ENCODE assay signal across 30 cellular contexts in genomic region chr17:15915996-15916395, GRCh38. TPM values are rescaled to one million over a fixed set of nuclear protein-coding genes. Genes with fewer than 3 reads are reported as not detected.
"Had no signal": no experiment of that assay in that cellular context is flagged by ENCODE, and none has a peak within 500 bp of the region (broad histone marks: within the 10 kb centered on the region; RNA-seq: fewer than 3 reads in every experiment).

No MANE protein-coding gene starts in this region.

- H3K4me3 Mint-ChIP-seq: activated CD8-positive, alpha-beta T cell treated with anti-CD3 and anti-CD28 coated beads for 36 hours; activated naive CD4-positive, alpha-beta T cell treated with anti-CD3 and anti-CD28 coated beads for 36 hours; activated naive CD8-positive, alpha-beta T cell treated with anti-CD3 and anti-CD28 coated beads for 36 hours; naive thymus-derived CD8-positive, alpha-beta T cell; T-helper 17 cell had no signal

- H3K79me2 ChIP-seq: hepatocyte had no signal

- H3K27ac ChIP-seq: adrenal gland, body of pancreas, cardiac muscle cell, colonic mucosa, dorsolateral prefrontal cortex, hepatocyte, skin epidermis, testis, transverse colon, WERI-Rb-1 had no signal

- H2AFZ ChIP-seq: hepatocyte had no signal

- H3K27me3 ChIP-seq: body of pancreas, cardiac muscle cell, hepatocyte, testis had no signal

- FAIRE-seq: frontal cortex had no signal

- H3K36me3 ChIP-seq: adrenal gland, cardiac muscle cell, colonic mucosa, transverse colon, WERI-Rb-1 had no signal

- H3K4me3 ChIP-seq: adrenal gland, body of pancreas, cardiac muscle cell, colonic mucosa, dorsolateral prefrontal cortex, hepatocyte, skin epidermis, testis, transverse colon had no signal

- ATAC-seq: activated CD8-positive, alpha-beta T cell treated with anti-CD3 and anti-CD28 coated beads for 36 hours; body of pancreas; naive thymus-derived CD8-positive, alpha-beta T cell; sciatic nerve; stimulated activated naive CD8-positive, alpha-beta T cell treated with anti-CD3 and anti-CD28 coated beads, Interleukin-15, Interleukin-2, amounts not matched to agents 100 U/mL and 50 U/mL, for 24 hours; T-helper 17 cell had no signal

- DNase-seq: activated CD4-positive, alpha-beta T cell treated with anti-CD3 and anti-CD28 coated beads for 1 hour; activated CD4-positive, alpha-beta T cell treated with anti-CD3 and anti-CD28 coated beads, Interleukin-2, amount 50 U/mL, for 1 hour; activated CD8-positive, alpha-beta T cell treated with anti-CD3 and anti-CD28 coated beads for 36 hours; activated effector memory CD4-positive, alpha-beta T cell treated with anti-CD3 and anti-CD28 coated beads, Interleukin-2, amount 50 U/mL, for 16 hours; activated naive CD4-positive, alpha-beta T cell treated with anti-CD3 and anti-CD28 coated beads for 36 hours; activated naive CD8-positive, alpha-beta T cell treated with anti-CD3 and anti-CD28 coated beads for 36 hours; activated T-cell treated with anti-CD3 and anti-CD28 coated beads for 4 hours; adrenal gland; aorta; body of pancreas; cerebellar nuclear complex; colonic mucosa; dorsolateral prefrontal cortex; effector memory CD4-positive, alpha-beta T cell; glutamatergic neuron; immature natural killer cell; naive thymus-derived CD8-positive, alpha-beta T cell; stimulated activated CD4-positive, alpha-beta T cell treated with anti-CD3 and anti-CD28 coated beads, Interleukin-12 subunit alpha, Interleukin-12 subunit beta, amount 100 ng/mL, for 4 hours; stimulated activated CD4-positive, alpha-beta T cell treated with anti-CD3 and anti-CD28 coated beads, Interleukin-4, amount 100 ng/mL, for 1 hour; stimulated activated naive CD8-positive, alpha-beta T cell treated with anti-CD3 and anti-CD28 coated beads, Interleukin-15, Interleukin-2, amounts not matched to agents 100 U/mL and 50 U/mL, for 24 hours; T-helper 17 cell; T1000; testis; transverse colon; WERI-Rb-1 had no signal

- H3K4me2 ChIP-seq: hepatocyte had no signal

- H3K36me3 Mint-ChIP-seq: activated naive CD8-positive, alpha-beta T cell treated with anti-CD3 and anti-CD28 coated beads for 36 hours; naive thymus-derived CD8-positive, alpha-beta T cell had no signal

- H3K9me3 Mint-ChIP-seq: activated CD8-positive, alpha-beta T cell treated with anti-CD3 and anti-CD28 coated beads for 36 hours; activated naive CD4-positive, alpha-beta T cell treated with anti-CD3 and anti-CD28 coated beads for 36 hours; activated naive CD8-positive, alpha-beta T cell treated with anti-CD3 and anti-CD28 coated beads for 36 hours; immature natural killer cell; naive thymus-derived CD8-positive, alpha-beta T cell had no signal

- H3K4me1 ChIP-seq: colonic mucosa, testis had no signal

- H3K4me1 Mint-ChIP-seq: activated naive CD8-positive, alpha-beta T cell treated with anti-CD3 and anti-CD28 coated beads for 36 hours had no signal

- H3K27ac Mint-ChIP-seq: activated CD8-positive, alpha-beta T cell treated with anti-CD3 and anti-CD28 coated beads for 36 hours; activated naive CD4-positive, alpha-beta T cell treated with anti-CD3 and anti-CD28 coated beads for 36 hours; activated naive CD8-positive, alpha-beta T cell treated with anti-CD3 and anti-CD28 coated beads for 36 hours; naive thymus-derived CD8-positive, alpha-beta T cell; T-helper 17 cell had no signal

- H3K9me3 ChIP-seq: adrenal gland, body of pancreas, colonic mucosa, testis, transverse colon had no signal

RNA-seq across cellular contexts. Expression of gene ADORA2B, which starts 28.9 kb away (rescaled TPM):
- total RNA-seq: naive thymus-derived CD8-positive, alpha-beta T cell had no signal
